12 cellular contexts compared by ENCODE assay signal in genomic region chr19:9849786-9850185, GRCh38.
"Had no signal": no experiment of that assay in that cellular context is flagged by ENCODE, and none has a peak within 500 bp of the region (broad histone marks: within the 10 kb centered on the region; RNA-seq: fewer than 3 reads in every experiment).

No MANE protein-coding gene starts in this region.

- H3K27me3 Mint-ChIP-seq: activated CD4-positive, alpha-beta T cell treated with anti-CD3 and anti-CD28 coated beads for 36 hours; activated naive CD8-positive, alpha-beta T cell had no signal

- DNase-seq: activated CD4-positive, alpha-beta T cell treated with anti-CD3 and anti-CD28 coated beads for 36 hours; activated CD4-positive, alpha-beta T cell treated with anti-CD3 and anti-CD28 coated beads, Interleukin-2, amount 50 U/mL, for 48 hours; activated gamma-delta T cell treated with Interleukin-2 at 50 U/mL for 16 hours; foreskin keratinocyte; left lung; mammary epithelial cell; midbrain; stimulated activated CD4-positive, alpha-beta T cell treated with anti-CD3 and anti-CD28 coated beads, Interleukin-2, amount 100 ng/mL, for 24 hours; stimulated activated naive CD8-positive, alpha-beta T cell treated with anti-CD3 and anti-CD28 coated beads, Interleukin-15, Interleukin-2, amounts not matched to agents 100 U/mL and 50 U/mL, for 24 hours; uterus had no signal

- H3K27me3 ChIP-seq: foreskin keratinocyte, left lung, tibial nerve, uterus had no signal

- H3K4me3 ChIP-seq: left lung, tibial nerve, uterus had no signal

- H3K27ac ChIP-seq: foreskin keratinocyte, left lung, uterus had no signal

- H3K4me3 Mint-ChIP-seq: activated CD4-positive, alpha-beta T cell treated with anti-CD3 and anti-CD28 coated beads for 36 hours; activated naive CD8-positive, alpha-beta T cell had no signal

- ATAC-seq: activated CD4-positive, alpha-beta T cell treated with anti-CD3 and anti-CD28 coated beads for 36 hours; foreskin keratinocyte; left lung; stimulated activated naive CD8-positive, alpha-beta T cell treated with anti-CD3 and anti-CD28 coated beads, Interleukin-15, Interleukin-2, amounts not matched to agents 100 U/mL and 50 U/mL, for 24 hours had no signal

- H3K27ac Mint-ChIP-seq: activated CD4-positive, alpha-beta T cell treated with anti-CD3 and anti-CD28 coated beads for 36 hours; activated naive CD8-positive, alpha-beta T cell had no signal
